In the genomic region with DNA sequence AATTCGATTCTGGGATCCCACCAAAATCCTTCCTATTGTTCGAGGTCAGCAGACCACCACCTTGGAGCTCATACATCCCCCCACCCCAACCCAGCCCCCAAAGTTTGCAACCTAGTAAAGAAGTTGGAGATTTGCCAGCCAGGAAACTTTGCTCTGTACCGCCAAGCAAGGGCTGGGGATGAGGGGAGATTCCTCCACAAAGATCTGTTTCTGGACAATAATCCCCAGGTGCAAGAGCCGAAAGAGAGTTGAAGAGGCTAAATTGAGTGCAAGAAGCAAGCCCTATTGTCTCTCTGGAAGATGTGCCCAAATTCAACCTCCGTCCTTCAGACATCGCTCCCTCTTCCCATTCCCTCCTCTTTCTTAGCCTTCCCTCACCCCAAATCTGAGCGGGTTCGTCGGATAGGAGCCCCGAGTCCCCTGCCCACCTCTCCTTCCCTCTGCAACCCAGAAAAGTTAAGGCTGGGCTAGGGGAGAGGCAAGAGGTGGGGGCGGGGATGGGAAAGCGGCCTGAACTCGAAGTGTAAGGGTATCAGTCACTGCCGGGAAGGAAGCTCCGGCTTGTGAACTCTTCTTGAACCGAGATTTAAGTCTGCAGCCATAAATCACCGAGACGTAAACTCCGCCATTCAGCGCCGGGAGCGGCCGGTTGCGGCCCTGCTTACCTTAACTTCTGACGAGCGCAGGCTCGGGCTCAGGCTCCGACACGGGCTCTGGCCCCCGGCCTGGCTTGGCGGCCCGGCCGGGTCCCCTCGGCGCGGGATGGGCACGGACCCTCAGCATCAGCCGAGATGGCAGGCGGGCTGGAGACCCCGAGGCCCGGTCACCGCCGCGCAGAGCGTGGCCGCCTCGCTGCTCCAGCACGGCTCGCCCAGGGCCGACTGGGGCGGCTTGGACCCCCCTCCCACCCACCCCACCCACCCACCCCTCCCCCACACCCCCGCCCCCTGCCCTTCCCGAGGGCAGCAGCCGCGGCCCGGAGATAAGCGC, we compare ENCODE assay signal across 9 cellular contexts. TPM values are rescaled to one million over a fixed set of nuclear protein-coding genes. Genes with fewer than 3 reads are reported as not detected.
DNase-seq lines count a peak whose midpoint lies in the region; ATAC-seq and TF ChIP-seq lines count a peak whose summit lies in the region.
"Had no signal": no experiment of that assay in that cellular context is flagged by ENCODE, and none has a peak within 500 bp of the region (broad histone marks: within the 10 kb centered on the region; RNA-seq: fewer than 3 reads in every experiment).

No MANE protein-coding gene starts in this region.

- TF ChIP-seq EP300 in suprapubic skin (IDR thresholded peaks at IDR 0.05) = no peak

- H3K27me3 Mint-ChIP-seq in stimulated activated naive B cell treated with anti-CD40 and anti-IgM and Interleukin-4, amounts not matched to agents 10 μg/mL and 1 μg/mL and 100 μg/mL, for 72 hours = peaks cover 10 to 13% of the 10 kb centered on the region in 2 donors

- TF ChIP-seq CTCF in mammary epithelial cell (conservative IDR thresholded peaks at IDR 0.05 in 1 of 2, IDR thresholded peaks at IDR 0.05 in 1 of 2; ENCODE audit: extremely low read depth in 1 of 2, insufficient read depth in 1 of 2, low read depth in 1 of 2, low read length in 2 of 2) (no peak), liver (IDR thresholded peaks at IDR 0.05; ENCODE audit: low read depth, low read length, missing input control) (no peak), suprapubic skin (IDR thresholded peaks at IDR 0.05) (no peak), GM13977 (IDR thresholded peaks at IDR 0.05; ENCODE audit: extremely low read depth, insufficient read depth, missing control alignments) (no peak)

- H3K79me2 ChIP-seq in mammary epithelial cell (ENCODE audit: insufficient read depth, low read length) = peaks cover 84% of the 10 kb centered on the region

- no peak for TF ChIP-seq RAD21 in liver (IDR thresholded peaks at IDR 0.05)

- H3K4me1 ChIP-seq in mammary epithelial cell (ENCODE audit: insufficient read depth, low read length) = peaks cover 71% of the 10 kb centered on the region
- H3K4me1 ChIP-seq in liver (ENCODE audit: control insufficient read depth in 4 of 4, insufficient read depth in 4 of 4, low read length in 3 of 4) = peaks cover 0 to 3% (median 2%) of the 10 kb centered on the region in 4 donors
- peaks cover 45% of the 10 kb centered on the region for H3K4me1 ChIP-seq in suprapubic skin

- intact Hi-C loops in mammary epithelial cell (cut with micrococcal nuclease) = loop anchor here (1.0 kb wide), 1 partner anchor 12 kb away; no protein-coding TSS in a partner anchor

- H3K36me3 ChIP-seq in mammary epithelial cell (ENCODE audit: insufficient read depth, low read length) (no peaks in the 10 kb centered on the region), liver (ENCODE audit: control insufficient read depth in 4 of 4, insufficient read depth in 3 of 4, low read depth in 1 of 4, low read length in 3 of 4) (no peaks in the 10 kb centered on the region), suprapubic skin (peaks cover 8% of the 10 kb centered on the region)

- H3K27ac ChIP-seq in mammary epithelial cell (ENCODE audit: insufficient read depth, low read depth, low read length) = peak overlapping the region; percentile 73
- H3K27ac ChIP-seq in liver (ENCODE audit: low read depth in 1 of 2, low read length in 2 of 2) = peak overlapping the region; percentile 59 to 71
- H3K27ac ChIP-seq in suprapubic skin = peak overlapping the region; percentile 86

- H3K4me1 Mint-ChIP-seq in stimulated activated naive B cell treated with anti-CD40 and anti-IgM and Interleukin-4, amounts not matched to agents 10 μg/mL and 1 μg/mL and 100 μg/mL, for 72 hours = no peaks in the 10 kb centered on the region
- H3K4me1 Mint-ChIP-seq: memory B cell had no signal

- DNase-seq in NCI-H1048 (lab: John Stamatoyannopoulos, UW) (peak; percentile 35), mammary epithelial cell (peak; percentile 85), suprapubic skin (ENCODE audit: low spot score in 2 of 2) (peak in 1 of 2 donors; percentile 60), HUDEP-2 (lab: John Stamatoyannopoulos, UW; ENCODE audit: unreplicated experiment in 76 of 76) (no peak), epidermal melanocyte (ENCODE audit: insufficient read length, low spot score) (no peak), GM13977 (ENCODE audit: low spot score) (no peak)
- no peak for DNase-seq in stimulated activated naive B cell treated with anti-CD40 and anti-IgM and Interleukin-4, amounts not matched to agents 10 μg/mL and 1 μg/mL and 100 μg/mL, for 72 hours

- peak overlapping the region; percentile 28 for H2AFZ ChIP-seq in mammary epithelial cell (ENCODE audit: low read depth, low read length)

- H3K4me3 ChIP-seq in mammary epithelial cell (replicated peaks in 1 of 3; ENCODE audit: insufficient read depth in 1 of 3, low read depth in 2 of 3, low read length in 3 of 3) (peak overlapping the region; percentile 58 to 71 (median 66)), liver (ENCODE audit: low read depth in 1 of 3, low read length in 3 of 3) (peak overlapping the region in 1 of 3 donors; percentile 43), suprapubic skin (peak overlapping the region; percentile 58)

- H3K27ac Mint-ChIP-seq in stimulated activated naive B cell treated with anti-CD40 and anti-IgM and Interleukin-4, amounts not matched to agents 10 μg/mL and 1 μg/mL and 100 μg/mL, for 72 hours = no peak overlapping the region
- H3K27ac Mint-ChIP-seq: memory B cell had no signal

- ATAC-seq in stimulated activated naive B cell treated with anti-CD40 and anti-IgM and Interleukin-4, amounts not matched to agents 10 μg/mL and 1 μg/mL and 100 μg/mL, for 72 hours (replicated peaks) = no peak

- H3K36me3 Mint-ChIP-seq in stimulated activated naive B cell treated with anti-CD40 and anti-IgM and Interleukin-4, amounts not matched to agents 10 μg/mL and 1 μg/mL and 100 μg/mL, for 72 hours = no peaks in the 10 kb centered on the region
- H3K36me3 Mint-ChIP-seq: memory B cell had no signal

- no peaks in the 10 kb centered on the region for H3K27me3 ChIP-seq in mammary epithelial cell (ENCODE audit: insufficient read depth, low read length)
- peaks cover 0 to 25% (median 5%) of the 10 kb centered on the region in 4 donors for H3K27me3 ChIP-seq in liver (ENCODE audit: control insufficient read depth in 4 of 4, insufficient read depth in 4 of 4, low read length in 3 of 4)
- no peaks in the 10 kb centered on the region for H3K27me3 ChIP-seq in suprapubic skin

- peaks cover 0 to 2% of the 10 kb centered on the region in 2 donors for H3K9me3 Mint-ChIP-seq in stimulated activated naive B cell treated with anti-CD40 and anti-IgM and Interleukin-4, amounts not matched to agents 10 μg/mL and 1 μg/mL and 100 μg/mL, for 72 hours
- H3K9me3 Mint-ChIP-seq: memory B cell had no signal

- H3K9ac ChIP-seq in mammary epithelial cell (ENCODE audit: insufficient read depth, low read length) (peak overlapping the region; percentile 82), liver (ENCODE audit: low read depth in 1 of 2, low read length in 2 of 2) (no peak overlapping the region)

- in situ Hi-C loops in mammary epithelial cell (cut with MboI; ENCODE audit: low sequenced_read_pairs in 2 of 2) = no loop called here
- in situ Hi-C loops in GM13977 (cut with MboI; ENCODE audit: low pct_unique_long_range_greater_than_20kb, low sequenced_read_pairs, unreplicated experiment) = no loop called here

- BruUV-seq in mammary epithelial cell (replicated peaks; lab: Mats Ljungman, UMichigan) = no TSS peak

- H3K4me2 ChIP-seq in mammary epithelial cell (ENCODE audit: insufficient read depth, low read depth, low read length) = peak overlapping the region; percentile 95

- H3K4me3 Mint-ChIP-seq in stimulated activated naive B cell treated with anti-CD40 and anti-IgM and Interleukin-4, amounts not matched to agents 10 μg/mL and 1 μg/mL and 100 μg/mL, for 72 hours = no peak overlapping the region
- H3K4me3 Mint-ChIP-seq: memory B cell had no signal

- 2% methylated on average over 18 of the region's 57 CpGs for WGBS in mammary epithelial cell (ENCODE audit: low coverage, missing lambda C conversion rate)
- 20% methylated on average over 57 of the region's 57 CpGs for WGBS in liver
- 38% methylated on average over 24 of the region's 57 CpGs for WGBS in suprapubic skin

- H3K9me3 ChIP-seq in mammary epithelial cell (replicated peaks; ENCODE audit: insufficient read depth, low read length) (no peaks in the 10 kb centered on the region), liver (ENCODE audit: control insufficient read depth in 4 of 4, low read length in 3 of 4) (no peaks in the 10 kb centered on the region), suprapubic skin (no peaks in the 10 kb centered on the region)

- dilution Hi-C loops in mammary epithelial cell (cut with HindIII; ENCODE audit: low sequenced_read_pairs) = no loop called here

- H4K20me1 ChIP-seq in mammary epithelial cell (ENCODE audit: insufficient read depth, low read length) = no peaks in the 10 kb centered on the region

- TF ChIP-seq POLR2A in suprapubic skin (IDR thresholded peaks at IDR 0.05) = no peak

- CTCF ChIA-PET in mammary epithelial cell (lab: Charles Lee; ENCODE audit: low non-redundant PET) = interaction anchor here (0.6 kb wide), 1 partner anchor 17 kb away, joined by 3 read pairs; a partner anchor contains a TSS

TF ChIP-seq in liver, 16 proteins besides CTCF, POLR2A, EP300 and RAD21 (continues in another document):
- TF ChIP-seq FOXA1 (IDR thresholded peaks at IDR 0.05) (no peak), FOXA2 (IDR thresholded peaks at IDR 0.05) (no peak)

RNA-seq across cellular contexts. Expression of a gene that starts 10.8 kb away (rescaled TPM):
- 1 to 10 TPM in 1 of 2 donors, under 1 TPM in 1; 0.50 to 1.5 TPM for total RNA-seq in mammary epithelial cell
- polyA plus RNA-seq in mammary epithelial cell = 1.3 TPM
- 1.3 TPM for polyA minus RNA-seq in mammary epithelial cell
- total RNA-seq in liver = under 1 TPM; 0.05 to 0.08 TPM
- polyA plus RNA-seq in liver = under 1 TPM; 0.08 to 0.13 TPM
- 1 to 10 TPM in 2 of 4 donors, under 1 TPM in 2; 0.34 to 4.2 (median 1.9) TPM for total RNA-seq in suprapubic skin

RNA-seq across cellular contexts. Expression of a gene that starts 17.3 kb away (rescaled TPM):
- total RNA-seq in mammary epithelial cell = 1 to 10 TPM in 1 of 2 donors, not detected in 1; 1.5 TPM
- polyA plus RNA-seq in mammary epithelial cell = 1.8 TPM
- polyA minus RNA-seq in mammary epithelial cell = 9.3 TPM
- total RNA-seq in liver = under 1 TPM; 0.17 to 0.28 TPM
- 1 to 10 TPM in 1 of 2 donors, under 1 TPM in 1; 0.32 to 1.1 TPM for polyA plus RNA-seq in liver
- total RNA-seq in suprapubic skin = 1 to 10 TPM; 1.8 to 4.7 (median 2.5) TPM

RNA-seq across cellular contexts. Expression of a gene that starts 17.5 kb away (rescaled TPM):
- 1 to 10 TPM; 2.5 to 9.4 TPM for total RNA-seq in mammary epithelial cell
- 6.0 TPM for polyA plus RNA-seq in mammary epithelial cell
- polyA minus RNA-seq in mammary epithelial cell = 14.9 TPM
- under 1 TPM; 0.08 to 0.28 TPM for total RNA-seq in liver
- polyA plus RNA-seq in liver = under 1 TPM; 0.17 to 0.25 TPM
- total RNA-seq in suprapubic skin = 1 to 10 TPM; 2.5 to 4.0 (median 3.1) TPM

RNA-seq across cellular contexts. Expression of a gene that starts 30.2 kb away (rescaled TPM):
- 10 to 100 TPM in 1 of 2 donors, 1 to 10 TPM in 1; 9.1 to 11.0 TPM for total RNA-seq in mammary epithelial cell
- 8.6 TPM for polyA plus RNA-seq in mammary epithelial cell
- polyA minus RNA-seq in mammary epithelial cell = 4.3 TPM
- total RNA-seq in liver = 1 to 10 TPM in 1 of 2 donors, under 1 TPM in 1; 0.42 to 2.1 TPM
- polyA plus RNA-seq in liver = under 1 TPM; 0.40 to 0.90 TPM
- 10 to 100 TPM in 3 of 4 donors, 1 to 10 TPM in 1; 4.7 to 16.3 (median 14.6) TPM for total RNA-seq in suprapubic skin

RNA-seq across cellular contexts. Expression of a gene that starts 34.3 kb away (rescaled TPM):
- total RNA-seq in mammary epithelial cell = 1 to 10 TPM; 3.1 to 4.7 TPM
- 0.71 TPM for polyA plus RNA-seq in mammary epithelial cell
- polyA minus RNA-seq in mammary epithelial cell = 1.1 TPM
- total RNA-seq in liver = under 1 TPM in 1 of 2 donors, not detected in 1; 0.23 TPM
- not detected for polyA plus RNA-seq in liver
- 1 to 10 TPM; 4.0 to 9.3 (median 6.4) TPM for total RNA-seq in suprapubic skin

Comparison
In these comparisons a context has a peak if more than half of its experiments do, and no peak if none do; other contexts are left out.
1. DNase-seq: peak in NCI-H1048 (single experiment) and mammary epithelial cell (single experiment); none in stimulated activated naive B cell treated with anti-CD40 and anti-IgM and Interleukin-4, amounts not matched to agents 10 μg/mL and 1 μg/mL and 100 μg/mL, for 72 hours (single experiment), HUDEP-2 (0 of 76), epidermal melanocyte (single experiment) and GM13977 (single experiment).
2. Peak in every context shown above with its lines, with median percentiles within 50 percentile points of each other: H3K27ac ChIP-seq.